Comparison of ENCODE assay signal across 1 cellular context in genomic region chr16:81731636-81732035, GRCh38.
TF ChIP-seq lines count a peak whose summit lies in the region.

No MANE protein-coding gene starts in this region.

TF ChIP-seq in K562, 482 proteins besides CTCF, POLR2A, EP300 and RAD21:
- no peak for TF ChIP-seq ZNF224 (CRISPR knock-in tag; IDR thresholded peaks at IDR 0.05)
- no peak for TF ChIP-seq ZBTB5 (IDR thresholded peaks at IDR 0.05)
- TF ChIP-seq YBX1 (IDR thresholded peaks at IDR 0.05) = no peak
- no peak for TF ChIP-seq POLR2H (tag; IDR thresholded peaks at IDR 0.05; ENCODE audit: low read depth)
- TF ChIP-seq ZNF444 (CRISPR knock-in tag; IDR thresholded peaks at IDR 0.05) = no peak
- no peak for TF ChIP-seq BHLHE40 (IDR thresholded peaks at IDR 0.05; ENCODE audit: low read length)
- TF ChIP-seq PCBP2 (IDR thresholded peaks at IDR 0.05; ENCODE audit: low read depth, low read length, poor library complexity, severe bottlenecking) = no peak
- TF ChIP-seq ERF (CRISPR knock-in tag; IDR thresholded peaks at IDR 0.05) = no peak
- no peak for TF ChIP-seq GATAD2B (IDR thresholded peaks at IDR 0.05; ENCODE audit: borderline replicate concordance)
